In genomic region chr16:88695753-88696152, GRCh38 we compare ENCODE assay signal across 28 cellular contexts. TPM values are rescaled to one million over a fixed set of nuclear protein-coding genes. Genes with fewer than 3 reads are reported as not detected.
DNase-seq lines count a peak whose midpoint lies in the region; ATAC-seq lines count a peak whose summit lies in the region.
"Had no signal": no experiment of that assay in that cellular context is flagged by ENCODE, and none has a peak within 500 bp of the region (broad histone marks: within the 10 kb centered on the region; RNA-seq: fewer than 3 reads in every experiment).

No MANE protein-coding gene starts in this region.

- POLR2A ChIA-PET in activated CD4-positive, alpha-beta memory T cell treated with anti-CD3 and anti-CD28 coated beads, Interleukin-2, amount 10 ng/mL, durations not matched to agents 7 days and 5 days (lab: Charles Lee) = interaction anchor here (0.8 kb wide), 1 partner anchor 115 kb away, joined by 3 read pairs; no protein-coding TSS in a partner anchor
- POLR2A ChIA-PET in activated CD4-positive, alpha-beta memory T cell treated with anti-CD3 and anti-CD28 coated beads for 36 hours (lab: Charles Lee) = no interaction called here
- POLR2A ChIA-PET in activated CD8-positive, alpha-beta T cell treated with anti-CD3 and anti-CD28 coated beads, Interleukin-2, amount 10 ng/mL, durations not matched to agents 7 days and 5 days (lab: Charles Lee) = no interaction called here
- POLR2A ChIA-PET in naive thymus-derived CD8-positive, alpha-beta T cell (lab: Charles Lee) = interaction anchor here (0.9 to 3.9 kb wide), 2 partner anchors 10 kb away, joined by 3 to 17 read pairs; partner anchors contain the start of gene SNAI3

- no peak for ATAC-seq in activated CD8-positive, alpha-beta T cell treated with anti-CD3 and anti-CD28 coated beads, Interleukin-2, amount 10 ng/mL, durations not matched to agents 7 days and 5 days
- no peak for ATAC-seq in naive thymus-derived CD8-positive, alpha-beta T cell
- no peak for ATAC-seq in GM18498 (IDR thresholded peaks at IDR 0.05; ENCODE audit: unreplicated experiment)
- ATAC-seq: GM12878 had no signal

- peaks cover 20 to 32% (median 24%) of the 10 kb centered on the region in 3 donors for H3K36me3 ChIP-seq in skeletal muscle tissue (ENCODE audit: control insufficient read depth in 3 of 3, insufficient read depth in 3 of 3, low read length in 3 of 3)

- H3K27ac ChIP-seq in skeletal muscle tissue (ENCODE audit: low read depth, low read length) = peak overlapping the region; percentile 77
- H3K27ac ChIP-seq: BLaER1, KMS-11 had no signal

- H3K36me3 Mint-ChIP-seq in activated CD4-positive, alpha-beta memory T cell treated with anti-CD3 and anti-CD28 coated beads, Interleukin-2, amount 10 ng/mL, durations not matched to agents 7 days and 5 days (ENCODE audit: low read depth) = peaks cover 30% of the 10 kb centered on the region
- H3K36me3 Mint-ChIP-seq in activated CD4-positive, alpha-beta memory T cell treated with anti-CD3 and anti-CD28 coated beads for 36 hours = peaks cover 22% of the 10 kb centered on the region
- peaks cover 32% of the 10 kb centered on the region for H3K36me3 Mint-ChIP-seq in activated CD8-positive, alpha-beta T cell treated with anti-CD3 and anti-CD28 coated beads, Interleukin-2, amount 10 ng/mL, durations not matched to agents 7 days and 5 days (ENCODE audit: low read depth)
- peaks cover 0 to 27% (median 2%) of the 10 kb centered on the region in 3 donors for H3K36me3 Mint-ChIP-seq in naive thymus-derived CD8-positive, alpha-beta T cell

- H3K27ac Mint-ChIP-seq in activated CD4-positive, alpha-beta memory T cell treated with anti-CD3 and anti-CD28 coated beads, Interleukin-2, amount 10 ng/mL, durations not matched to agents 7 days and 5 days = peak overlapping the region; percentile 62
- no peak overlapping the region for H3K27ac Mint-ChIP-seq in activated CD4-positive, alpha-beta memory T cell treated with anti-CD3 and anti-CD28 coated beads for 36 hours
- H3K27ac Mint-ChIP-seq in activated CD8-positive, alpha-beta T cell treated with anti-CD3 and anti-CD28 coated beads, Interleukin-2, amount 10 ng/mL, durations not matched to agents 7 days and 5 days = peak overlapping the region; percentile 61
- peak overlapping the region in 6 of 10 donors; percentile 17 to 80 (median 48) for H3K27ac Mint-ChIP-seq in naive thymus-derived CD8-positive, alpha-beta T cell

- no peak overlapping the region for H3K9ac ChIP-seq in skeletal muscle tissue (ENCODE audit: low read depth in 1 of 3, low read length in 3 of 3)
- H3K9ac ChIP-seq: BLaER1, KMS-11 had no signal

- CTCF ChIA-PET in activated CD4-positive, alpha-beta memory T cell treated with anti-CD3 and anti-CD28 coated beads, Interleukin-2, amount 10 ng/mL, durations not matched to agents 7 days and 5 days (lab: Charles Lee) = no interaction called here
- CTCF ChIA-PET in activated CD4-positive, alpha-beta memory T cell treated with anti-CD3 and anti-CD28 coated beads for 36 hours (lab: Charles Lee) = no interaction called here
- CTCF ChIA-PET in activated CD8-positive, alpha-beta T cell treated with anti-CD3 and anti-CD28 coated beads, Interleukin-2, amount 10 ng/mL, durations not matched to agents 7 days and 5 days (lab: Charles Lee) = no interaction called here

- H3K9me3 ChIP-seq in skeletal muscle tissue (ENCODE audit: control insufficient read depth in 3 of 3, low read length in 3 of 3) = no peaks in the 10 kb centered on the region
- H3K9me3 ChIP-seq: BLaER1 had no signal

- no peaks in the 10 kb centered on the region for H3K27me3 Mint-ChIP-seq in activated CD4-positive, alpha-beta memory T cell treated with anti-CD3 and anti-CD28 coated beads, Interleukin-2, amount 10 ng/mL, durations not matched to agents 7 days and 5 days
- no peaks in the 10 kb centered on the region for H3K27me3 Mint-ChIP-seq in activated CD4-positive, alpha-beta memory T cell treated with anti-CD3 and anti-CD28 coated beads for 36 hours
- H3K27me3 Mint-ChIP-seq in activated CD8-positive, alpha-beta T cell treated with anti-CD3 and anti-CD28 coated beads, Interleukin-2, amount 10 ng/mL, durations not matched to agents 7 days and 5 days (ENCODE audit: low read depth) = no peaks in the 10 kb centered on the region
- no peaks in the 10 kb centered on the region for H3K27me3 Mint-ChIP-seq in naive thymus-derived CD8-positive, alpha-beta T cell
- H3K27me3 Mint-ChIP-seq: CD8-positive, alpha-beta memory T cell had no signal

- H3K9me3 Mint-ChIP-seq in activated CD4-positive, alpha-beta memory T cell treated with anti-CD3 and anti-CD28 coated beads, Interleukin-2, amount 10 ng/mL, durations not matched to agents 7 days and 5 days = no peaks in the 10 kb centered on the region
- H3K9me3 Mint-ChIP-seq in activated CD4-positive, alpha-beta memory T cell treated with anti-CD3 and anti-CD28 coated beads for 36 hours = no peaks in the 10 kb centered on the region
- H3K9me3 Mint-ChIP-seq in activated CD8-positive, alpha-beta T cell treated with anti-CD3 and anti-CD28 coated beads, Interleukin-2, amount 10 ng/mL, durations not matched to agents 7 days and 5 days (ENCODE audit: insufficient read depth) = no peaks in the 10 kb centered on the region
- H3K9me3 Mint-ChIP-seq in naive thymus-derived CD8-positive, alpha-beta T cell = no peaks in the 10 kb centered on the region
- H3K9me3 Mint-ChIP-seq: CD8-positive, alpha-beta memory T cell had no signal

- no peak overlapping the region for H3K4me3 Mint-ChIP-seq in activated CD4-positive, alpha-beta memory T cell treated with anti-CD3 and anti-CD28 coated beads, Interleukin-2, amount 10 ng/mL, durations not matched to agents 7 days and 5 days
- no peak overlapping the region for H3K4me3 Mint-ChIP-seq in activated CD4-positive, alpha-beta memory T cell treated with anti-CD3 and anti-CD28 coated beads for 36 hours
- no peak overlapping the region for H3K4me3 Mint-ChIP-seq in activated CD8-positive, alpha-beta T cell treated with anti-CD3 and anti-CD28 coated beads, Interleukin-2, amount 10 ng/mL, durations not matched to agents 7 days and 5 days
- no peak overlapping the region for H3K4me3 Mint-ChIP-seq in naive thymus-derived CD8-positive, alpha-beta T cell
- H3K4me3 Mint-ChIP-seq: CD8-positive, alpha-beta memory T cell had no signal

- intact Hi-C loops in activated CD4-positive, alpha-beta memory T cell treated with anti-CD3 and anti-CD28 coated beads for 36 hours (cut with micrococcal nuclease) = no loop called here

- H3K4me3 ChIP-seq in skeletal muscle tissue (ENCODE audit: low read length in 3 of 3) = no peak overlapping the region
- H3K4me3 ChIP-seq: BLaER1, GM12878 had no signal

- DNase-seq in activated CD4-positive, alpha-beta memory T cell treated with anti-CD3 and anti-CD28 coated beads, Interleukin-2, amount 10 ng/mL, durations not matched to agents 7 days and 5 days = no peak
- no peak for DNase-seq in activated CD4-positive, alpha-beta memory T cell treated with anti-CD3 and anti-CD28 coated beads for 36 hours
- no peak for DNase-seq in activated CD8-positive, alpha-beta T cell treated with anti-CD3 and anti-CD28 coated beads, Interleukin-2, amount 10 ng/mL, durations not matched to agents 7 days and 5 days
- no peak for DNase-seq in naive thymus-derived CD8-positive, alpha-beta T cell
- DNase-seq in HPDE6-E6E7 (ENCODE audit: extremely low spot score) = no peak
- DNase-seq in SHP77 treated with DMSO at 0.1 percent for 48 hours (lab: John Stamatoyannopoulos, UW) = no peak
- DNase-seq: CD8-positive, alpha-beta memory T cell; DMS 273 treated with DMSO at 0.1 percent for 48 hours; DMS79; EL; GDM1; IMR-90; NCI-H1048; NCI-H1417; NCI-H1694; NCI-H2029 treated with DMSO at 0.1 percent for 48 hours; NCI-H2227 treated with DMSO at 0.1 percent for 48 hours; NCI-H69; Right ventricle myocardium superior; RPMI8226 had no signal

- H3K4me1 ChIP-seq in skeletal muscle tissue (ENCODE audit: control insufficient read depth in 3 of 3, insufficient read depth in 3 of 3, low read length in 3 of 3) = peaks cover 11 to 23% (median 16%) of the 10 kb centered on the region in 3 donors

- peaks cover 62% of the 10 kb centered on the region for H3K4me1 Mint-ChIP-seq in activated CD4-positive, alpha-beta memory T cell treated with anti-CD3 and anti-CD28 coated beads, Interleukin-2, amount 10 ng/mL, durations not matched to agents 7 days and 5 days
- H3K4me1 Mint-ChIP-seq in activated CD4-positive, alpha-beta memory T cell treated with anti-CD3 and anti-CD28 coated beads for 36 hours (ENCODE audit: low read depth) = peaks cover 49% of the 10 kb centered on the region
- peaks cover 64% of the 10 kb centered on the region for H3K4me1 Mint-ChIP-seq in activated CD8-positive, alpha-beta T cell treated with anti-CD3 and anti-CD28 coated beads, Interleukin-2, amount 10 ng/mL, durations not matched to agents 7 days and 5 days (ENCODE audit: low read depth)
- peaks cover 18 to 57% (median 54%) of the 10 kb centered on the region in 4 donors for H3K4me1 Mint-ChIP-seq in naive thymus-derived CD8-positive, alpha-beta T cell

- H3K27me3 ChIP-seq in skeletal muscle tissue (ENCODE audit: control insufficient read depth in 3 of 3, insufficient read depth in 3 of 3, low read length in 3 of 3) = peaks cover 0 to 7% (median 2%) of the 10 kb centered on the region in 3 donors
- H3K27me3 ChIP-seq: BLaER1 had no signal

RNA-seq across cellular contexts. Expression of gene SNAI3, which starts 9.4 kb away (rescaled TPM):
- 10 to 100 TPM; 16.5 to 16.6 TPM for total RNA-seq in activated CD4-positive, alpha-beta memory T cell treated with anti-CD3 and anti-CD28 coated beads, Interleukin-2, amount 10 ng/mL, durations not matched to agents 7 days and 5 days
- total RNA-seq in activated CD4-positive, alpha-beta memory T cell treated with anti-CD3 and anti-CD28 coated beads for 36 hours = 1 to 10 TPM; 5.5 to 5.8 TPM
- total RNA-seq in activated CD8-positive, alpha-beta T cell treated with anti-CD3 and anti-CD28 coated beads, Interleukin-2, amount 10 ng/mL, durations not matched to agents 7 days and 5 days = 10 to 100 TPM; 13.4 to 14.3 TPM
- 1 to 10 TPM; 2.3 to 2.5 TPM for total RNA-seq in naive thymus-derived CD8-positive, alpha-beta T cell
- polyA plus RNA-seq in naive thymus-derived CD8-positive, alpha-beta T cell = 1 to 10 TPM; 3.3 to 6.1 (median 5.3) TPM
- total RNA-seq in skeletal muscle tissue = 8.4 TPM
- total RNA-seq: IMR-90, NCI-H460, SK-MEL-5 had no signal

RNA-seq across cellular contexts. Expression of gene RNF166, which starts 10.5 kb away (rescaled TPM):
- total RNA-seq in activated CD4-positive, alpha-beta memory T cell treated with anti-CD3 and anti-CD28 coated beads, Interleukin-2, amount 10 ng/mL, durations not matched to agents 7 days and 5 days = 100 to 1,000 TPM; 155 to 156 TPM
- total RNA-seq in activated CD4-positive, alpha-beta memory T cell treated with anti-CD3 and anti-CD28 coated beads for 36 hours = 10 to 100 TPM; 46.4 to 55.6 TPM
- total RNA-seq in activated CD8-positive, alpha-beta T cell treated with anti-CD3 and anti-CD28 coated beads, Interleukin-2, amount 10 ng/mL, durations not matched to agents 7 days and 5 days = 100 to 1,000 TPM; 144 to 166 TPM
- total RNA-seq in naive thymus-derived CD8-positive, alpha-beta T cell = 100 to 1,000 TPM; 209 to 230 TPM
- polyA plus RNA-seq in naive thymus-derived CD8-positive, alpha-beta T cell = 100 to 1,000 TPM in 2 of 3 donors, 10 to 100 TPM in 1; 79.4 to 104 (median 101) TPM
- 12.0 TPM for total RNA-seq in skeletal muscle tissue

RNA-seq across cellular contexts. Expression of gene CTU2, which starts 10.6 kb away (rescaled TPM):
- 10 to 100 TPM; 16.5 to 17.3 TPM for total RNA-seq in activated CD4-positive, alpha-beta memory T cell treated with anti-CD3 and anti-CD28 coated beads, Interleukin-2, amount 10 ng/mL, durations not matched to agents 7 days and 5 days
- 10 to 100 TPM; 38.0 to 41.6 TPM for total RNA-seq in activated CD4-positive, alpha-beta memory T cell treated with anti-CD3 and anti-CD28 coated beads for 36 hours
- 10 to 100 TPM; 27.5 to 29.2 TPM for total RNA-seq in activated CD8-positive, alpha-beta T cell treated with anti-CD3 and anti-CD28 coated beads, Interleukin-2, amount 10 ng/mL, durations not matched to agents 7 days and 5 days
- 10 to 100 TPM; 28.7 to 31.5 TPM for total RNA-seq in naive thymus-derived CD8-positive, alpha-beta T cell
- 10 to 100 TPM; 16.9 to 21.9 (median 19.0) TPM for polyA plus RNA-seq in naive thymus-derived CD8-positive, alpha-beta T cell
- 10.4 TPM for total RNA-seq in skeletal muscle tissue

RNA-seq across cellular contexts. Expression of gene MVD, which starts 32.9 kb away (rescaled TPM):
- total RNA-seq in activated CD4-positive, alpha-beta memory T cell treated with anti-CD3 and anti-CD28 coated beads, Interleukin-2, amount 10 ng/mL, durations not matched to agents 7 days and 5 days = 100 to 1,000 TPM; 134 to 139 TPM
- 100 to 1,000 TPM; 111 to 113 TPM for total RNA-seq in activated CD4-positive, alpha-beta memory T cell treated with anti-CD3 and anti-CD28 coated beads for 36 hours
- total RNA-seq in activated CD8-positive, alpha-beta T cell treated with anti-CD3 and anti-CD28 coated beads, Interleukin-2, amount 10 ng/mL, durations not matched to agents 7 days and 5 days = 10 to 100 TPM; 86.0 to 96.1 TPM
- 10 to 100 TPM; 40.2 to 42.7 TPM for total RNA-seq in naive thymus-derived CD8-positive, alpha-beta T cell
- polyA plus RNA-seq in naive thymus-derived CD8-positive, alpha-beta T cell = 10 to 100 TPM; 14.4 to 20.4 (median 18.5) TPM
- 14.1 TPM for total RNA-seq in skeletal muscle tissue

RNA-seq across cellular contexts. Expression of gene CYBA, which starts 44.9 kb away (rescaled TPM):
- 100 to 1,000 TPM; 580 to 588 TPM for total RNA-seq in activated CD4-positive, alpha-beta memory T cell treated with anti-CD3 and anti-CD28 coated beads, Interleukin-2, amount 10 ng/mL, durations not matched to agents 7 days and 5 days
- 100 to 1,000 TPM; 262 to 265 TPM for total RNA-seq in activated CD4-positive, alpha-beta memory T cell treated with anti-CD3 and anti-CD28 coated beads for 36 hours
- 100 to 1,000 TPM; 568 to 599 TPM for total RNA-seq in activated CD8-positive, alpha-beta T cell treated with anti-CD3 and anti-CD28 coated beads, Interleukin-2, amount 10 ng/mL, durations not matched to agents 7 days and 5 days
- 100 to 1,000 TPM; 231 to 235 TPM for total RNA-seq in naive thymus-derived CD8-positive, alpha-beta T cell
- 100 to 1,000 TPM; 625 to 787 (median 649) TPM for polyA plus RNA-seq in naive thymus-derived CD8-positive, alpha-beta T cell
- 90.8 TPM for total RNA-seq in skeletal muscle tissue
- total RNA-seq: H4 had no signal

Comparison
In these comparisons a context has a peak if more than half of its experiments do, and no peak if none do; other contexts are left out.
1. POLR2A ChIA-PET loops: an anchor here in activated CD4-positive, alpha-beta memory T cell treated with anti-CD3 and anti-CD28 coated beads, Interleukin-2, amount 10 ng/mL, durations not matched to agents 7 days and 5 days (0.8 kb wide) and naive thymus-derived CD8-positive, alpha-beta T cell (0.9 to 3.9 kb wide); none called in activated CD4-positive, alpha-beta memory T cell treated with anti-CD3 and anti-CD28 coated beads for 36 hours and activated CD8-positive, alpha-beta T cell treated with anti-CD3 and anti-CD28 coated beads, Interleukin-2, amount 10 ng/mL, durations not matched to agents 7 days and 5 days.